ENCODE assay signal across 8 cellular contexts in genomic region chr2:235390108-235390815, GRCh38.
DNase-seq lines count a peak whose midpoint lies in the region; ATAC-seq, FAIRE-seq and TF ChIP-seq lines count a peak whose summit lies in the region.

No MANE protein-coding gene starts in this region.

- peaks cover 5% of the 10 kb centered on the region for H3K27me3 Mint-ChIP-seq in activated CD4-positive, alpha-beta memory T cell treated with anti-CD3 and anti-CD28 coated beads, Interleukin-2, amount 10 ng/mL, durations not matched to agents 7 days and 5 days
- H3K27me3 Mint-ChIP-seq in GM23338 (ENCODE audit: insufficient read depth, low read depth, poor library complexity) = no peaks in the 10 kb centered on the region

- DNase-seq in GM19239 (ENCODE audit: insufficient read length, low spot score) (peak; percentile 12), HL-60 (ENCODE audit: low read depth in 1 of 2, low spot score in 1 of 2) (peak; percentile 11 to 72), kidney tubule cell (ENCODE audit: low spot score) (peak; percentile 58), EL (no peak), GM23338 (ENCODE audit: low spot score) (no peak), hippocampal formation (lab: John Stamatoyannopoulos, UW) (no peak)
- DNase-seq in activated CD4-positive, alpha-beta memory T cell treated with anti-CD3 and anti-CD28 coated beads, Interleukin-2, amount 10 ng/mL, durations not matched to agents 7 days and 5 days = peak; percentile 68

- peak; percentile 64 for FAIRE-seq in GM19239 (lab: Jason Lieb, UNC)

- H3K9me3 Mint-ChIP-seq in activated CD4-positive, alpha-beta memory T cell treated with anti-CD3 and anti-CD28 coated beads, Interleukin-2, amount 10 ng/mL, durations not matched to agents 7 days and 5 days = peaks cover 7% of the 10 kb centered on the region
- H3K9me3 Mint-ChIP-seq in GM23338 = peaks cover 2% of the 10 kb centered on the region; the same call in 1 of the 3 replicates

- no peaks in the 10 kb centered on the region for H3K36me3 Mint-ChIP-seq in activated CD4-positive, alpha-beta memory T cell treated with anti-CD3 and anti-CD28 coated beads, Interleukin-2, amount 10 ng/mL, durations not matched to agents 7 days and 5 days (ENCODE audit: low read depth)
- H3K36me3 Mint-ChIP-seq in GM23338 (ENCODE audit: low read depth) = no peaks in the 10 kb centered on the region

- H4K20me1 ChIP-seq in GM23338 (replicated peaks; ENCODE audit: insufficient read depth) = no peaks in the 10 kb centered on the region

- H3K4me1 Mint-ChIP-seq in activated CD4-positive, alpha-beta memory T cell treated with anti-CD3 and anti-CD28 coated beads, Interleukin-2, amount 10 ng/mL, durations not matched to agents 7 days and 5 days = peaks cover 11% of the 10 kb centered on the region
- H3K4me1 Mint-ChIP-seq in GM23338 = peaks cover under 1% of the 10 kb centered on the region

- no peak for TF ChIP-seq CTCF in HL-60 (IDR thresholded peaks at IDR 0.05; ENCODE audit: insufficient read depth, low read length)
- no peak for TF ChIP-seq CTCF in GM23338 (conservative IDR thresholded peaks at IDR 0.05; ENCODE audit: low read depth in 2 of 2)

- H3K9me2 ChIP-seq in GM23338 (ENCODE audit: insufficient read depth) = peaks cover 5% of the 10 kb centered on the region; the same call in 1 of the 2 replicates

- no peaks in the 10 kb centered on the region for H3K79me2 ChIP-seq in GM23338 (replicated peaks; ENCODE audit: insufficient read depth)

- no peak overlapping the region for H3K27ac Mint-ChIP-seq in activated CD4-positive, alpha-beta memory T cell treated with anti-CD3 and anti-CD28 coated beads, Interleukin-2, amount 10 ng/mL, durations not matched to agents 7 days and 5 days
- H3K27ac Mint-ChIP-seq in GM23338 = no peak overlapping the region

- H3K4me2 ChIP-seq in GM23338 = no peak overlapping the region

- POLR2A ChIA-PET in activated CD4-positive, alpha-beta memory T cell treated with anti-CD3 and anti-CD28 coated beads, Interleukin-2, amount 10 ng/mL, durations not matched to agents 7 days and 5 days (lab: Charles Lee) = no interaction called here

- H3K27ac ChIP-seq in HL-60 (replicated peaks) (no peak overlapping the region), GM23338 (ENCODE audit: low read depth) (no peak overlapping the region)

- no peak overlapping the region for H2AFZ ChIP-seq in GM23338

- no peaks in the 10 kb centered on the region for H3K4me1 ChIP-seq in GM23338 (ENCODE audit: insufficient read depth)

- CTCF ChIA-PET in activated CD4-positive, alpha-beta memory T cell treated with anti-CD3 and anti-CD28 coated beads, Interleukin-2, amount 10 ng/mL, durations not matched to agents 7 days and 5 days (lab: Charles Lee) = no interaction called here

- ATAC-seq in HG02763 (IDR thresholded peaks at IDR 0.05; ENCODE audit: unreplicated experiment) (no peak), GM23338 (no peak)

- H3K27me3 ChIP-seq in HL-60 (ENCODE audit: insufficient read depth, poor library complexity, severe bottlenecking) = no peaks in the 10 kb centered on the region
- no peaks in the 10 kb centered on the region for H3K27me3 ChIP-seq in GM23338 (ENCODE audit: insufficient read depth)

- no peak overlapping the region for H3K4me3 ChIP-seq in HL-60 (replicated peaks; ENCODE audit: insufficient read depth, low read length)
- H3K4me3 ChIP-seq in GM23338 = no peak overlapping the region

- H3F3A ChIP-seq in GM23338 (replicated peaks; ENCODE audit: low read depth) = no peaks in the 10 kb centered on the region

- H3K4me3 Mint-ChIP-seq in activated CD4-positive, alpha-beta memory T cell treated with anti-CD3 and anti-CD28 coated beads, Interleukin-2, amount 10 ng/mL, durations not matched to agents 7 days and 5 days = no peak overlapping the region
- no peak overlapping the region for H3K4me3 Mint-ChIP-seq in GM23338

- no peaks in the 10 kb centered on the region for H3K36me3 ChIP-seq in GM23338 (ENCODE audit: insufficient read depth)

TF ChIP-seq in GM23338, 12 proteins besides CTCF, POLR2A, EP300 and RAD21:
- no peak for TF ChIP-seq ZNF114 (CRISPR knock-in tag; IDR thresholded peaks at IDR 0.05)
- no peak for TF ChIP-seq EZH2 (IDR thresholded peaks at IDR 0.05; ENCODE audit: low read depth, unreplicated experiment)
- no peak for TF ChIP-seq STAT1 (IDR thresholded peaks at IDR 0.05; ENCODE audit: unreplicated experiment)
- TF ChIP-seq ETS1 (IDR thresholded peaks at IDR 0.05) = no peak
- no peak for TF ChIP-seq CREB1 (CRISPR knock-in tag; IDR thresholded peaks at IDR 0.05; ENCODE audit: low read depth)
- TF ChIP-seq REST (IDR thresholded peaks at IDR 0.05; ENCODE audit: unreplicated experiment) = no peak
- no peak for TF ChIP-seq ZNF331 (CRISPR knock-in tag; IDR thresholded peaks at IDR 0.05; ENCODE audit: low read depth)

Comparison
In these comparisons a context has a peak if more than half of its experiments do, and no peak if none do; other contexts are left out.
1. DNase-seq: peak in GM19239 (single experiment), HL-60 (2 of 2), activated CD4-positive, alpha-beta memory T cell treated with anti-CD3 and anti-CD28 coated beads, Interleukin-2, amount 10 ng/mL, durations not matched to agents 7 days and 5 days (single experiment) and kidney tubule cell (single experiment); none in EL (single experiment), GM23338 (single experiment) and hippocampal formation (0 of 2).